In the genomic region with DNA sequence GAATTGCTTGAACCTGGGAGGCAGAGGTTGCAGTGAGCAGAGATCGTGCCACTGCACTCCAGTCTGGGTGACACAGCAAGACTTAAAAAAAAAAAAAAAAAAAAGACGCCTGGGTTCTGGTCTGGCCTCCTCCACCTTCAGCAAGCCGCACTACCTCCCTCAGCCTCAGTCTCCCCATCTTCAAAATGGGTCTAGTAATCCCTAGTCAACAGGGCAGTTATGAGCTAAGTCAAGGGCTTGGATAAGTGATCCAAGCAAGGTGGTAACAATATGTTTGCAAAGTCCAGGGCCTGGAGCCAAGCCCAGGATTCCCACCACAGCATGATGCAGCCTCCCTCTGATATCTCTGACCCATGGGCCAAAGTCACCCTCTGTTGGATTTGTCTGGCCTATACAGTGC, we compare ENCODE assay signal across 37 cellular contexts. TPM values are rescaled to one million over a fixed set of nuclear protein-coding genes. Genes with fewer than 3 reads are reported as not detected.
"Had no signal": no experiment of that assay in that cellular context is flagged by ENCODE, and none has a peak within 500 bp of the region (broad histone marks: within the 10 kb centered on the region; RNA-seq: fewer than 3 reads in every experiment).

No MANE protein-coding gene starts in this region.

- H3K9me3 Mint-ChIP-seq: activated B cell treated with CpG ODN at 0.5 μM for 24 hours; activated CD4-positive, alpha-beta memory T cell treated with anti-CD3 and anti-CD28 coated beads, Interleukin-2, amount 10 ng/mL, durations not matched to agents 7 days and 5 days; activated naive CD8-positive, alpha-beta T cell treated with anti-CD3 and anti-CD28 coated beads, Interleukin-2, amount 50 U/mL, for 24 hours; activated T-helper 2 cell treated with anti-CD3 and anti-CD28 coated beads, Interferon-gamma antibody, Interleukin-2, Interleukin-4, amounts not matched to agents 10 μg/mL and 5 μg/mL and 100 μg/mL, durations not matched to agents 14 hours and 24 hours and 36 hours; central memory CD8-positive, alpha-beta T cell had no signal

- H3K27me3 Mint-ChIP-seq: activated B cell treated with CpG ODN at 0.5 μM for 24 hours; activated CD8-positive, alpha-beta memory T cell treated with anti-CD3 and anti-CD28 coated beads, Interleukin-2, amount 10 ng/mL, durations not matched to agents 7 days and 5 days; activated naive CD8-positive, alpha-beta T cell; activated naive CD8-positive, alpha-beta T cell treated with anti-CD3 and anti-CD28 coated beads, Interleukin-2, amount 50 U/mL, for 24 hours; central memory CD8-positive, alpha-beta T cell had no signal

- ATAC-seq: activated CD8-positive, alpha-beta memory T cell treated with anti-CD3 and anti-CD28 coated beads, Interleukin-2, amount 10 ng/mL, durations not matched to agents 7 days and 5 days; activated naive CD8-positive, alpha-beta T cell treated with anti-CD3 and anti-CD28 coated beads, Interleukin-2, amount 50 U/mL, for 24 hours; PC-3 had no signal

- H3K27me3 ChIP-seq: cardiac muscle cell, Peyer's patch, SJSA1 had no signal

- H3K4me3 ChIP-seq: cardiac muscle cell, Peyer's patch, SJSA1 had no signal

- H3K27ac ChIP-seq: cardiac muscle cell, Peyer's patch, SJSA1, VCaP had no signal

- H3K9me3 ChIP-seq: Peyer's patch, SJSA1, SK-N-SH had no signal

- DNase-seq: activated B cell treated with CpG ODN at 0.5 μM for 24 hours; activated CD4-positive, alpha-beta memory T cell treated with anti-CD3 and anti-CD28 coated beads, Interleukin-2, amount 10 ng/mL, durations not matched to agents 7 days and 5 days; activated CD4-positive, alpha-beta T cell treated with anti-CD3 and anti-CD28 coated beads for 4 hours; activated CD4-positive, CD25-positive, alpha-beta regulatory T cell treated with anti-CD3 and anti-CD28 coated beads, Interleukin-2, amount 50 U/mL, for 72 hours; activated CD8-positive, alpha-beta memory T cell treated with anti-CD3 and anti-CD28 coated beads for 24 hours; activated CD8-positive, alpha-beta memory T cell treated with anti-CD3 and anti-CD28 coated beads, Interleukin-2, amount 10 ng/mL, durations not matched to agents 7 days and 5 days; activated CD8-positive, alpha-beta memory T cell treated with anti-CD3 and anti-CD28 coated beads, Interleukin-2, amount 50 U/mL, for 48 hours; activated gamma-delta T cell; activated naive CD4-positive, alpha-beta T cell treated with Interleukin-2 at 50 U/mL for 16 hours; activated naive CD8-positive, alpha-beta T cell treated with anti-CD3 and anti-CD28 coated beads, Interleukin-2, amount 50 U/mL, for 24 hours; amniotic stem cell; aorta; Karpas-422; NCI-H1048; NCI-H1105 treated with DMSO at 0.1 percent for 48 hours; NCI-H1436 treated with DMSO at 0.1 percent for 48 hours; NCI-H1694 treated with DMSO at 0.1 percent for 48 hours; NCI-H2029; NCI-H345; NCI-H524 treated with DMSO at 0.1 percent for 48 hours; NK-92 treated with Interleukin-12 subunit alpha and Interleukin-12 subunit beta, amount 100 ng/mL, for 24 hours; PC-3; Peyer's patch; RPMI8226; SHP77 treated with DMSO at 0.1 percent for 48 hours; SK-N-SH; T-helper 1 cell; T-helper 2 cell; T-helper 9 cell had no signal

- H3K27ac Mint-ChIP-seq: activated B cell treated with CpG ODN at 0.5 μM for 24 hours; activated CD4-positive, alpha-beta memory T cell treated with anti-CD3 and anti-CD28 coated beads, Interleukin-2, amount 10 ng/mL, durations not matched to agents 7 days and 5 days; activated CD8-positive, alpha-beta memory T cell treated with anti-CD3 and anti-CD28 coated beads, Interleukin-2, amount 10 ng/mL, durations not matched to agents 7 days and 5 days; activated naive CD8-positive, alpha-beta T cell treated with anti-CD3 and anti-CD28 coated beads, Interleukin-2, amount 50 U/mL, for 24 hours; activated T-helper 2 cell treated with anti-CD3 and anti-CD28 coated beads, Interferon-gamma antibody, Interleukin-2, Interleukin-4, amounts not matched to agents 10 μg/mL and 5 μg/mL and 100 μg/mL, durations not matched to agents 14 hours and 24 hours and 36 hours had no signal

- H3K4me1 ChIP-seq: SJSA1 had no signal

- H3K4me3 Mint-ChIP-seq: activated B cell treated with CpG ODN at 0.5 μM for 24 hours; activated CD4-positive, alpha-beta memory T cell treated with anti-CD3 and anti-CD28 coated beads, Interleukin-2, amount 10 ng/mL, durations not matched to agents 7 days and 5 days; activated CD8-positive, alpha-beta memory T cell treated with anti-CD3 and anti-CD28 coated beads, Interleukin-2, amount 10 ng/mL, durations not matched to agents 7 days and 5 days; activated naive CD8-positive, alpha-beta T cell; activated naive CD8-positive, alpha-beta T cell treated with anti-CD3 and anti-CD28 coated beads, Interleukin-2, amount 50 U/mL, for 24 hours; central memory CD8-positive, alpha-beta T cell had no signal

RNA-seq across cellular contexts. Expression of a gene that starts 22.8 kb away (rescaled TPM):
- total RNA-seq: activated B cell treated with CpG ODN at 0.5 μM for 24 hours; activated CD8-positive, alpha-beta memory T cell treated with anti-CD3 and anti-CD28 coated beads, Interleukin-2, amount 10 ng/mL, durations not matched to agents 7 days and 5 days; activated T-helper 2 cell treated with anti-CD3 and anti-CD28 coated beads, Interferon-gamma antibody, Interleukin-2, Interleukin-4, amounts not matched to agents 10 μg/mL and 5 μg/mL and 100 μg/mL, durations not matched to agents 14 hours and 24 hours and 36 hours; aorta; chondrocyte; MCF 10A; PC-3; Peyer's patch; SJSA1 had no signal
